20 cellular contexts compared by ENCODE assay signal in genomic region chr15:36903922-36904479, GRCh38.
A peak's percentile ranks its signal among the peaks of the same experiment; 100 is the strongest.
DNase-seq lines count a peak whose midpoint lies in the region; ATAC-seq, FAIRE-seq and TF ChIP-seq lines count a peak whose summit lies in the region.
"Had no signal": no experiment of that assay in that cellular context is flagged by ENCODE, and none has a peak within 500 bp of the region (broad histone marks: within the 10 kb centered on the region; RNA-seq: fewer than 3 reads in every experiment).

No MANE protein-coding gene starts in this region.

- POLR2A ChIA-PET in naive thymus-derived CD4-positive, alpha-beta T cell (lab: Charles Lee), result no interaction called here

- peak; percentile 52 for DNase-seq in DMS53 (lab: John Stamatoyannopoulos, UW)
- no peak for DNase-seq in DMS53 treated with DMSO at 0.1 percent for 48 hours (lab: John Stamatoyannopoulos, UW; ENCODE audit: unreplicated experiment)
- peak; percentile 76 to 91 for DNase-seq in NCI-H2081 (lab: John Stamatoyannopoulos, UW)
- peak in 1 of 6 donors; percentile 31 for DNase-seq in pancreas
- no peak for DNase-seq in left lung
- no peak for DNase-seq in naive thymus-derived CD4-positive, alpha-beta T cell
- DNase-seq: activated B cell treated with CpG ODN at 0.5 μM for 24 hours; activated CD8-positive, alpha-beta memory T cell treated with anti-CD3 and anti-CD28 coated beads, Interleukin-2, amount 10 ng/mL, durations not matched to agents 7 days and 5 days; GDM1; GOT3; Kasumi-1; kidney glomerular epithelial cell; NCI-H2171 treated with DMSO at 0.1 percent for 48 hours had no signal

- peak overlapping the region; percentile 11 for H3K4me3 ChIP-seq in endocrine pancreas (ENCODE audit: control insufficient read depth, insufficient read depth, low read length)
- no peak overlapping the region for H3K4me3 ChIP-seq in pancreas
- no peak overlapping the region for H3K4me3 ChIP-seq in left lung
- H3K4me3 ChIP-seq in naive thymus-derived CD4-positive, alpha-beta T cell (ENCODE audit: low read length), result no peak overlapping the region

- no peak for TF ChIP-seq CTCF in pancreas (IDR thresholded peaks at IDR 0.05)
- TF ChIP-seq CTCF in left lung (IDR thresholded peaks at IDR 0.05), result no peak

- no peaks in the 10 kb centered on the region for H3K9me3 ChIP-seq in endocrine pancreas (ENCODE audit: control insufficient read depth, low read length)
- H3K9me3 ChIP-seq in pancreas, result no peaks in the 10 kb centered on the region
- H3K9me3 ChIP-seq in left lung, result no peaks in the 10 kb centered on the region
- no peaks in the 10 kb centered on the region for H3K9me3 ChIP-seq in naive thymus-derived CD4-positive, alpha-beta T cell (ENCODE audit: control insufficient read depth in 2 of 3, low read length in 3 of 3)

- H3K4me1 ChIP-seq in endocrine pancreas (ENCODE audit: control insufficient read depth, insufficient read depth, low read length) (peaks cover 29% of the 10 kb centered on the region), pancreas (peaks cover 0 to 9% (median 6%) of the 10 kb centered on the region in 3 donors), left lung (no peaks in the 10 kb centered on the region)
- no peaks in the 10 kb centered on the region for H3K4me1 ChIP-seq in naive thymus-derived CD4-positive, alpha-beta T cell (ENCODE audit: control insufficient read depth in 2 of 2, insufficient read depth in 2 of 2, low read length in 2 of 2)

- no peaks in the 10 kb centered on the region for H3K36me3 ChIP-seq in endocrine pancreas (ENCODE audit: control insufficient read depth, insufficient read depth, low read length)
- H3K36me3 ChIP-seq in pancreas, result no peaks in the 10 kb centered on the region
- H3K36me3 ChIP-seq in left lung, result no peaks in the 10 kb centered on the region
- no peaks in the 10 kb centered on the region for H3K36me3 ChIP-seq in naive thymus-derived CD4-positive, alpha-beta T cell (ENCODE audit: control insufficient read depth in 2 of 3, insufficient read depth in 3 of 3, low read length in 3 of 3)

- no peak overlapping the region for H3K4me3 Mint-ChIP-seq in naive thymus-derived CD4-positive, alpha-beta T cell
- H3K4me3 Mint-ChIP-seq: activated B cell treated with CpG ODN at 0.5 μM for 24 hours; activated CD8-positive, alpha-beta memory T cell treated with anti-CD3 and anti-CD28 coated beads, Interleukin-2, amount 10 ng/mL, durations not matched to agents 7 days and 5 days; activated naive CD4-positive, alpha-beta T cell treated with anti-CD3 and anti-CD28 coated beads, Interleukin-2, amount 50 U/mL, for 24 hours; neural crest cell had no signal

- H3K27ac ChIP-seq in pancreas (peak overlapping the region in 2 of 4 donors; percentile 53 to 64), left lung (no peak overlapping the region)
- no peak overlapping the region for H3K27ac ChIP-seq in naive thymus-derived CD4-positive, alpha-beta T cell (ENCODE audit: low read depth, low read length)
- H3K27ac ChIP-seq: 22Rv1, C4-2B had no signal

- peaks cover 0 to 6% (median 0%) of the 10 kb centered on the region in 5 donors for H3K27me3 Mint-ChIP-seq in naive thymus-derived CD4-positive, alpha-beta T cell
- H3K27me3 Mint-ChIP-seq: activated B cell treated with CpG ODN at 0.5 μM for 24 hours; activated CD8-positive, alpha-beta memory T cell treated with anti-CD3 and anti-CD28 coated beads, Interleukin-2, amount 10 ng/mL, durations not matched to agents 7 days and 5 days had no signal

- ATAC-seq in pancreas (peak; percentile 78 to 85 (median 80)), left lung (no peak), GM19455 (IDR thresholded peaks at IDR 0.05; ENCODE audit: unreplicated experiment) (no peak)
- no peak for ATAC-seq in naive thymus-derived CD4-positive, alpha-beta T cell
- ATAC-seq: activated CD8-positive, alpha-beta memory T cell treated with anti-CD3 and anti-CD28 coated beads, Interleukin-2, amount 10 ng/mL, durations not matched to agents 7 days and 5 days had no signal

- intact Hi-C loops in pancreas (cut with DNase I), result no loop called here
- intact Hi-C loops in left lung (cut with DNase I), result loop anchor here in 1 of 2 donors (10.0 kb wide), 1 partner anchor 81 kb away; no protein-coding TSS in a partner anchor
- intact Hi-C loops in naive thymus-derived CD4-positive, alpha-beta T cell (cut with micrococcal nuclease), result no loop called here

- no peak for FAIRE-seq in pancreas (lab: Jason Lieb, UNC)
- FAIRE-seq: endothelial cell of umbilical vein had no signal

- H3K27me3 ChIP-seq in endocrine pancreas (ENCODE audit: control insufficient read depth, insufficient read depth, low read length) (no peaks in the 10 kb centered on the region), pancreas (no peaks in the 10 kb centered on the region), left lung (no peaks in the 10 kb centered on the region)
- H3K27me3 ChIP-seq in naive thymus-derived CD4-positive, alpha-beta T cell (ENCODE audit: control insufficient read depth in 2 of 2, insufficient read depth in 2 of 2, low read length in 2 of 2), result no peaks in the 10 kb centered on the region

- no peaks in the 10 kb centered on the region for H3K4me1 Mint-ChIP-seq in naive thymus-derived CD4-positive, alpha-beta T cell
- H3K4me1 Mint-ChIP-seq: activated B cell treated with CpG ODN at 0.5 μM for 24 hours; activated CD8-positive, alpha-beta memory T cell treated with anti-CD3 and anti-CD28 coated beads, Interleukin-2, amount 10 ng/mL, durations not matched to agents 7 days and 5 days; activated naive CD4-positive, alpha-beta T cell treated with anti-CD3 and anti-CD28 coated beads, Interleukin-2, amount 50 U/mL, for 24 hours had no signal

- H3K27ac Mint-ChIP-seq in naive thymus-derived CD4-positive, alpha-beta T cell, result no peak overlapping the region
- H3K27ac Mint-ChIP-seq: activated B cell treated with CpG ODN at 0.5 μM for 24 hours; activated CD8-positive, alpha-beta memory T cell treated with anti-CD3 and anti-CD28 coated beads, Interleukin-2, amount 10 ng/mL, durations not matched to agents 7 days and 5 days; activated naive CD4-positive, alpha-beta T cell treated with anti-CD3 and anti-CD28 coated beads, Interleukin-2, amount 50 U/mL, for 24 hours had no signal

- H3K9me3 Mint-ChIP-seq in naive thymus-derived CD4-positive, alpha-beta T cell, result no peaks in the 10 kb centered on the region
- H3K9me3 Mint-ChIP-seq: activated B cell treated with CpG ODN at 0.5 μM for 24 hours; activated naive CD4-positive, alpha-beta T cell treated with anti-CD3 and anti-CD28 coated beads, Interleukin-2, amount 50 U/mL, for 24 hours; neural crest cell had no signal

- CTCF ChIA-PET in naive thymus-derived CD4-positive, alpha-beta T cell (lab: Charles Lee), result no interaction called here

- no peak overlapping the region for H3K9ac ChIP-seq in endocrine pancreas (ENCODE audit: control insufficient read depth, insufficient read depth, low read length)

- H3K36me3 Mint-ChIP-seq in naive thymus-derived CD4-positive, alpha-beta T cell, result no peaks in the 10 kb centered on the region
- H3K36me3 Mint-ChIP-seq: activated CD8-positive, alpha-beta memory T cell treated with anti-CD3 and anti-CD28 coated beads, Interleukin-2, amount 10 ng/mL, durations not matched to agents 7 days and 5 days; activated naive CD4-positive, alpha-beta T cell treated with anti-CD3 and anti-CD28 coated beads, Interleukin-2, amount 50 U/mL, for 24 hours had no signal

- 59 to 63% methylated on average over 5 of the region's 5 CpGs for WGBS in pancreas, 2 donors

Comparison
In these comparisons a context has a peak if more than half of its experiments do, and no peak if none do; other contexts are left out.
1. DNase-seq: peak in DMS53 (single experiment) and NCI-H2081 (2 of 2); none in DMS53 treated with DMSO at 0.1 percent for 48 hours (single experiment), left lung (0 of 2) and naive thymus-derived CD4-positive, alpha-beta T cell (0 of 9).
2. ATAC-seq: peak in pancreas (4 of 4); none in left lung (single experiment), GM19455 (single experiment) and naive thymus-derived CD4-positive, alpha-beta T cell (single experiment).